10 cellular contexts compared by ENCODE assay signal in genomic region chr2:33291278-33292013, GRCh38.
DNase-seq lines count a peak whose midpoint lies in the region; ATAC-seq and TF ChIP-seq lines count a peak whose summit lies in the region.
"Had no signal": no experiment of that assay in that cellular context is flagged by ENCODE, and none has a peak within 500 bp of the region (broad histone marks: within the 10 kb centered on the region; RNA-seq: fewer than 3 reads in every experiment).

No MANE protein-coding gene starts in this region.

- H3K27me3 ChIP-seq in duodenal mucosa (ENCODE audit: control insufficient read depth in 1 of 2, insufficient read depth in 2 of 2, low read length in 2 of 2) (no peaks in the 10 kb centered on the region), mucosa of stomach (ENCODE audit: control insufficient read depth, insufficient read depth, low read length) (no peaks in the 10 kb centered on the region)

- no peak for ATAC-seq in stimulated activated naive CD8-positive, alpha-beta T cell treated with anti-CD3 and anti-CD28 coated beads, Interleukin-15, amount 100 ng/mL, for 72 hours

- no peak overlapping the region for H3K27ac Mint-ChIP-seq in stimulated activated naive CD8-positive, alpha-beta T cell treated with anti-CD3 and anti-CD28 coated beads, Interleukin-15, amount 100 ng/mL, for 72 hours
- H3K27ac Mint-ChIP-seq: activated naive CD8-positive, alpha-beta T cell had no signal

- H3K36me3 ChIP-seq in duodenal mucosa (ENCODE audit: control insufficient read depth in 1 of 2, insufficient read depth in 2 of 2, low read length in 2 of 2): no peaks in the 10 kb centered on the region
- no peaks in the 10 kb centered on the region for H3K36me3 ChIP-seq in mucosa of stomach (ENCODE audit: control insufficient read depth, insufficient read depth, low read length)

- H3K9me3 Mint-ChIP-seq in stimulated activated naive CD8-positive, alpha-beta T cell treated with anti-CD3 and anti-CD28 coated beads, Interleukin-15, amount 100 ng/mL, for 72 hours: no peaks in the 10 kb centered on the region

- H3K4me3 Mint-ChIP-seq in stimulated activated naive CD8-positive, alpha-beta T cell treated with anti-CD3 and anti-CD28 coated beads, Interleukin-15, amount 100 ng/mL, for 72 hours: no peak overlapping the region
- H3K4me3 Mint-ChIP-seq: activated naive CD8-positive, alpha-beta T cell had no signal

- peak overlapping the region; percentile 17 for H3K4me3 ChIP-seq in AG10803 (ENCODE audit: low read length)
- peak overlapping the region; percentile 59 to 62 for H3K4me3 ChIP-seq in duodenal mucosa (ENCODE audit: low read depth in 1 of 2, low read length in 2 of 2)
- H3K4me3 ChIP-seq in mucosa of stomach (ENCODE audit: low read length): peak overlapping the region; percentile 7

- no peak overlapping the region for H3K9ac ChIP-seq in duodenal mucosa (ENCODE audit: low read depth in 1 of 2, low read length in 2 of 2)
- no peak overlapping the region for H3K9ac ChIP-seq in mucosa of stomach (ENCODE audit: low read length)
- H3K9ac ChIP-seq: KMS-11 had no signal

- peaks cover 31% of the 10 kb centered on the region for H3K27me3 Mint-ChIP-seq in stimulated activated naive CD8-positive, alpha-beta T cell treated with anti-CD3 and anti-CD28 coated beads, Interleukin-15, amount 100 ng/mL, for 72 hours

- H3K9me3 ChIP-seq in duodenal mucosa (ENCODE audit: control insufficient read depth in 1 of 2, low read length in 2 of 2) (no peaks in the 10 kb centered on the region), mucosa of stomach (ENCODE audit: control insufficient read depth, low read length) (no peaks in the 10 kb centered on the region)

- TF ChIP-seq CTCF in AG10803 (conservative IDR thresholded peaks at IDR 0.05; ENCODE audit: low read length): no peak

- H3K27ac ChIP-seq in duodenal mucosa (ENCODE audit: low read depth, low read length): no peak overlapping the region
- H3K27ac ChIP-seq: KMS-11 had no signal

- H3K4me1 Mint-ChIP-seq in stimulated activated naive CD8-positive, alpha-beta T cell treated with anti-CD3 and anti-CD28 coated beads, Interleukin-15, amount 100 ng/mL, for 72 hours: no peaks in the 10 kb centered on the region

- no peaks in the 10 kb centered on the region for H3K4me1 ChIP-seq in duodenal mucosa (ENCODE audit: control insufficient read depth in 1 of 2, insufficient read depth in 2 of 2, low read length in 2 of 2)
- H3K4me1 ChIP-seq in mucosa of stomach (ENCODE audit: control insufficient read depth, insufficient read depth, low read length): peaks cover 7% of the 10 kb centered on the region

- DNase-seq in AG10803 (ENCODE audit: low read depth) (peak; percentile 93), NCI-H1930 (lab: John Stamatoyannopoulos, UW) (peak; percentile 56 to 68), SIG-M5 treated with dmso at 0.1 percent for 504 hours (lab: John Stamatoyannopoulos, UW; ENCODE audit: unreplicated experiment) (no peak), middle frontal gyrus (ENCODE audit: extremely low spot score, low spot score) (no peak)
- DNase-seq in stimulated activated naive CD4-positive, alpha-beta T cell treated with Interleukin-2 at 50 U/mL for 16 hours (lab: John Stamatoyannopoulos, UW): no peak
- no peak for DNase-seq in stimulated activated naive CD8-positive, alpha-beta T cell treated with anti-CD3 and anti-CD28 coated beads, Interleukin-15, amount 100 ng/mL, for 72 hours

Comparison
In these comparisons a context has a peak if more than half of its experiments do, and no peak if none do; other contexts are left out.
1. DNase-seq: peak in AG10803 (single experiment) and NCI-H1930 (2 of 2); none in stimulated activated naive CD4-positive, alpha-beta T cell treated with Interleukin-2 at 50 U/mL for 16 hours (single experiment), SIG-M5 treated with dmso at 0.1 percent for 504 hours (single experiment), stimulated activated naive CD8-positive, alpha-beta T cell treated with anti-CD3 and anti-CD28 coated beads, Interleukin-15, amount 100 ng/mL, for 72 hours (0 of 2) and middle frontal gyrus (single experiment).
2. H3K4me3 ChIP-seq: peak in every context shown above with its lines; median percentile 60 in duodenal mucosa; 17 in AG10803; 7 in mucosa of stomach.